In the genomic region with DNA sequence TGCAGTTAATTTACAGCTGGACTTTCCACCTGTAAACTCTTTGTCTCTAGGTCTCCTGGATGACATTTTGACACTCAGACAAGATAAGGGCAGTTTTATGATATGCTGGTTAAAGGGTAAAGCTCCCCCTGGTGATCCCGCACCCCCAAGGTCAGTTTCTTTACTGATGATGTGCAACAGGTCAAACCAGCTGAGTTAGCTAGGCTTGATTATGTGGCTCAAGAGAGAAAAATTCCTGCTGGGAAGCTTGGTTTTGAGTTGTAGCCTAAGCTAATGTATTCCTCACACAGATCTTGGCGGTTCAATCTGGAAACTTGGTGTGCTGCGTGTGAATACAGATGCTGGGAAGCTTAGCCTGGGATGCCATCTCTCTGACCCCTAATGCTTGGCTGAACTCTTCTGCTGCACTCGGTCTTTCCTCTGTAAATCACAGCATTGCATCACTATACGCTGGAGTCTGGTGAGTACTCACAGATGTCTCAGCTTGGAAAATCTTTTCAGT, we compare ENCODE assay signal across 1 cellular context.
TF ChIP-seq lines count a peak whose summit lies in the region.

No MANE protein-coding gene starts in this region.

TF ChIP-seq in GM23338, 12 proteins besides CTCF, POLR2A, EP300 and RAD21 (continued from another document):
- TF ChIP-seq, protein P1, sequence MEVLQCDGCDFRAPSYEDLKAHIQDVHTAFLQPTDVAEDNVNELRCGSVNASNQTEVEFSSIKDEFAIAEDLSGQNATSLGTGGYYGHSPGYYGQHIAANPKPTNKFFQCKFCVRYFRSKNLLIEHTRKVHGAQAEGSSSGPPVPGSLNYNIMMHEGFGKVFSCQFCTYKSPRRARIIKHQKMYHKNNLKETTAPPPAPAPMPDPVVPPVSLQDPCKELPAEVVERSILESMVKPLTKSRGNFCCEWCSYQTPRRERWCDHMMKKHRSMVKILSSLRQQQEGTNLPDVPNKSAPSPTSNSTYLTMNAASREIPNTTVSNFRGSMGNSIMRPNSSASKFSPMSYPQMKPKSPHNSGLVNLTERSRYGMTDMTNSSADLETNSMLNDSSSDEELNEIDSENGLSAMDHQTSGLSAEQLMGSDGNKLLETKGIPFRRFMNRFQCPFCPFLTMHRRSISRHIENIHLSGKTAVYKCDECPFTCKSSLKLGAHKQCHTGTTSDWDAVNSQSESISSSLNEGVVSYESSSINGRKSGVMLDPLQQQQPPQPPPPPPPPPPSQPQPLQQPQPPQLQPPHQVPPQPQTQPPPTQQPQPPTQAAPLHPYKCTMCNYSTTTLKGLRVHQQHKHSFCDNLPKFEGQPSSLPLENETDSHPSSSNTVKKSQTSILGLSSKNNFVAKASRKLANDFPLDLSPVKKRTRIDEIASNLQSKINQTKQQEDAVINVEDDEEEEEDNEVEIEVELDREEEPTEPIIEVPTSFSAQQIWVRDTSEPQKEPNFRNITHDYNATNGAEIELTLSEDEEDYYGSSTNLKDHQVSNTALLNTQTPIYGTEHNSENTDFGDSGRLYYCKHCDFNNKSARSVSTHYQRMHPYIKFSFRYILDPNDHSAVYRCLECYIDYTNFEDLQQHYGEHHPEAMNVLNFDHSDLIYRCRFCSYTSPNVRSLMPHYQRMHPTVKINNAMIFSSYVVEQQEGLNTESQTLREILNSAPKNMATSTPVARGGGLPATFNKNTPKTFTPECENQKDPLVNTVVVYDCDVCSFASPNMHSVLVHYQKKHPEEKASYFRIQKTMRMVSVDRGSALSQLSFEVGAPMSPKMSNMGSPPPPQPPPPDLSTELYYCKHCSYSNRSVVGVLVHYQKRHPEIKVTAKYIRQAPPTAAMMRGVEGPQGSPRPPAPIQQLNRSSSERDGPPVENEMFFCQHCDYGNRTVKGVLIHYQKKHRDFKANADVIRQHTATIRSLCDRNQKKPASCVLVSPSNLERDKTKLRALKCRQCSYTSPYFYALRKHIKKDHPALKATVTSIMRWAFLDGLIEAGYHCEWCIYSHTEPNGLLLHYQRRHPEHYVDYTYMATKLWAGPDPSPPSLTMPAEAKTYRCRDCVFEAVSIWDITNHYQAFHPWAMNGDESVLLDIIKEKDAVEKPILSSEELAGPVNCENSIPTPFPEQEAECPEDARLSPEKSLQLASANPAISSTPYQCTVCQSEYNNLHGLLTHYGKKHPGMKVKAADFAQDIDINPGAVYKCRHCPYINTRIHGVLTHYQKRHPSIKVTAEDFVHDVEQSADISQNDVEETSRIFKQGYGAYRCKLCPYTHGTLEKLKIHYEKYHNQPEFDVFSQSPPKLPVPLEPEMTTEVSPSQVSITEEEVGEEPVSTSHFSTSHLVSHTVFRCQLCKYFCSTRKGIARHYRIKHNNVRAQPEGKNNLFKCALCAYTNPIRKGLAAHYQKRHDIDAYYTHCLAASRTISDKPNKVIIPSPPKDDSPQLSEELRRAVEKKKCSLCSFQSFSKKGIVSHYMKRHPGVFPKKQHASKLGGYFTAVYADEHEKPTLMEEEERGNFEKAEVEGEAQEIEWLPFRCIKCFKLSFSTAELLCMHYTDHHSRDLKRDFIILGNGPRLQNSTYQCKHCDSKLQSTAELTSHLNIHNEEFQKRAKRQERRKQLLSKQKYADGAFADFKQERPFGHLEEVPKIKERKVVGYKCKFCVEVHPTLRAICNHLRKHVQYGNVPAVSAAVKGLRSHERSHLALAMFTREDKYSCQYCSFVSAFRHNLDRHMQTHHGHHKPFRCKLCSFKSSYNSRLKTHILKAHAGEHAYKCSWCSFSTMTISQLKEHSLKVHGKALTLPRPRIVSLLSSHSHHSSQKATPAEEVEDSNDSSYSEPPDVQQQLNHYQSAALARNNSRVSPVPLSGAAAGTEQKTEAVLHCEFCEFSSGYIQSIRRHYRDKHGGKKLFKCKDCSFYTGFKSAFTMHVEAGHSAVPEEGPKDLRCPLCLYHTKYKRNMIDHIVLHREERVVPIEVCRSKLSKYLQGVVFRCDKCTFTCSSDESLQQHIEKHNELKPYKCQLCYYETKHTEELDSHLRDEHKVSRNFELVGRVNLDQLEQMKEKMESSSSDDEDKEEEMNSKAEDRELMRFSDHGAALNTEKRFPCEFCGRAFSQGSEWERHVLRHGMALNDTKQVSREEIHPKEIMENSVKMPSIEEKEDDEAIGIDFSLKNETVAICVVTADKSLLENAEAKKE (CRISPR knock-in tag; IDR thresholded peaks at IDR 0.05) = no peak
- TF ChIP-seq CREB1 (CRISPR knock-in tag; IDR thresholded peaks at IDR 0.05; ENCODE audit: low read depth) = no peak
- no peak for TF ChIP-seq JUNB (IDR thresholded peaks at IDR 0.05; ENCODE audit: unreplicated experiment)
- TF ChIP-seq, protein P2, sequence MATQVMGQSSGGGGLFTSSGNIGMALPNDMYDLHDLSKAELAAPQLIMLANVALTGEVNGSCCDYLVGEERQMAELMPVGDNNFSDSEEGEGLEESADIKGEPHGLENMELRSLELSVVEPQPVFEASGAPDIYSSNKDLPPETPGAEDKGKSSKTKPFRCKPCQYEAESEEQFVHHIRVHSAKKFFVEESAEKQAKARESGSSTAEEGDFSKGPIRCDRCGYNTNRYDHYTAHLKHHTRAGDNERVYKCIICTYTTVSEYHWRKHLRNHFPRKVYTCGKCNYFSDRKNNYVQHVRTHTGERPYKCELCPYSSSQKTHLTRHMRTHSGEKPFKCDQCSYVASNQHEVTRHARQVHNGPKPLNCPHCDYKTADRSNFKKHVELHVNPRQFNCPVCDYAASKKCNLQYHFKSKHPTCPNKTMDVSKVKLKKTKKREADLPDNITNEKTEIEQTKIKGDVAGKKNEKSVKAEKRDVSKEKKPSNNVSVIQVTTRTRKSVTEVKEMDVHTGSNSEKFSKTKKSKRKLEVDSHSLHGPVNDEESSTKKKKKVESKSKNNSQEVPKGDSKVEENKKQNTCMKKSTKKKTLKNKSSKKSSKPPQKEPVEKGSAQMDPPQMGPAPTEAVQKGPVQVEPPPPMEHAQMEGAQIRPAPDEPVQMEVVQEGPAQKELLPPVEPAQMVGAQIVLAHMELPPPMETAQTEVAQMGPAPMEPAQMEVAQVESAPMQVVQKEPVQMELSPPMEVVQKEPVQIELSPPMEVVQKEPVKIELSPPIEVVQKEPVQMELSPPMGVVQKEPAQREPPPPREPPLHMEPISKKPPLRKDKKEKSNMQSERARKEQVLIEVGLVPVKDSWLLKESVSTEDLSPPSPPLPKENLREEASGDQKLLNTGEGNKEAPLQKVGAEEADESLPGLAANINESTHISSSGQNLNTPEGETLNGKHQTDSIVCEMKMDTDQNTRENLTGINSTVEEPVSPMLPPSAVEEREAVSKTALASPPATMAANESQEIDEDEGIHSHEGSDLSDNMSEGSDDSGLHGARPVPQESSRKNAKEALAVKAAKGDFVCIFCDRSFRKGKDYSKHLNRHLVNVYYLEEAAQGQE (IDR thresholded peaks at IDR 0.05; ENCODE audit: unreplicated experiment) = no peak
- TF ChIP-seq EZH2phosphoT487 (IDR thresholded peaks at IDR 0.05; ENCODE audit: unreplicated experiment) = no peak
- TF ChIP-seq POLR2AphosphoS5 (IDR thresholded peaks at IDR 0.05; ENCODE audit: low read depth) = no peak
- no peak for TF ChIP-seq EZH2 (IDR thresholded peaks at IDR 0.05; ENCODE audit: low read depth, unreplicated experiment)
TF ChIP-seq in GM23338: peak in this region for 0.
